7 cellular contexts compared by ENCODE assay signal in genomic region chr11:61787928-61788491, GRCh38. TPM values are rescaled to one million over a fixed set of nuclear protein-coding genes. Genes with fewer than 3 reads are reported as not detected.
A peak's percentile ranks its signal among the peaks of the same experiment; 100 is the strongest.
DNase-seq lines count a peak whose midpoint lies in the region; FAIRE-seq and TF ChIP-seq lines count a peak whose summit lies in the region.

No MANE protein-coding gene starts in this region.

- no peak overlapping the region for H3K9ac ChIP-seq in kidney (ENCODE audit: low read length in 2 of 2)

- POLR2A ChIA-PET in activated CD4-positive, alpha-beta memory T cell treated with anti-CD3 and anti-CD28 coated beads for 36 hours (lab: Charles Lee): interaction anchor here (0.6 to 1.8 kb wide), 3 partner anchors 8 to 354 kb away, joined by 3 to 4 read pairs (median 3); no protein-coding TSS in a partner anchor

- H3K27me3 Mint-ChIP-seq in activated CD4-positive, alpha-beta memory T cell treated with anti-CD3 and anti-CD28 coated beads for 36 hours: no peaks in the 10 kb centered on the region
- no peaks in the 10 kb centered on the region for H3K27me3 Mint-ChIP-seq in activated T-cell treated with anti-CD3 and anti-CD28 coated beads, Interleukin-2, amount 50 U/mL, for 24 hours

- intact Hi-C loops in activated CD4-positive, alpha-beta memory T cell treated with anti-CD3 and anti-CD28 coated beads for 36 hours (cut with micrococcal nuclease): no loop called here
- intact Hi-C loops in kidney (cut with DNase I): no loop called here

- no peak overlapping the region for H3K27ac Mint-ChIP-seq in activated CD4-positive, alpha-beta memory T cell treated with anti-CD3 and anti-CD28 coated beads for 36 hours
- H3K27ac Mint-ChIP-seq in activated T-cell treated with anti-CD3 and anti-CD28 coated beads, Interleukin-2, amount 50 U/mL, for 24 hours: no peak overlapping the region

- CTCF ChIA-PET in activated CD4-positive, alpha-beta memory T cell treated with anti-CD3 and anti-CD28 coated beads for 36 hours (lab: Charles Lee): interaction anchor here (1.1 to 2.5 kb wide), 6 partner anchors 9 to 55 kb away, joined by 3 to 14 read pairs (median 4); no protein-coding TSS in a partner anchor

- H3K4me3 ChIP-seq in kidney (ENCODE audit: low read length in 2 of 2): no peak overlapping the region

- TF ChIP-seq CTCF in kidney (IDR thresholded peaks at IDR 0.05; ENCODE audit: borderline replicate concordance, extremely low read depth, insufficient read depth): peak; percentile 31

- H3K36me3 Mint-ChIP-seq in activated CD4-positive, alpha-beta memory T cell treated with anti-CD3 and anti-CD28 coated beads for 36 hours: peaks cover 41% of the 10 kb centered on the region
- peaks cover 89% of the 10 kb centered on the region for H3K36me3 Mint-ChIP-seq in activated T-cell treated with anti-CD3 and anti-CD28 coated beads, Interleukin-2, amount 50 U/mL, for 24 hours (ENCODE audit: low read depth)

- no peak overlapping the region for H3K27ac ChIP-seq in kidney (ENCODE audit: low read depth in 2 of 2, low read length in 2 of 2)

- no peaks in the 10 kb centered on the region for H3K9me3 Mint-ChIP-seq in activated CD4-positive, alpha-beta memory T cell treated with anti-CD3 and anti-CD28 coated beads for 36 hours
- no peaks in the 10 kb centered on the region for H3K9me3 Mint-ChIP-seq in activated T-cell treated with anti-CD3 and anti-CD28 coated beads, Interleukin-2, amount 50 U/mL, for 24 hours

- DNase-seq in EL (peak; percentile 58), KG1 (lab: John Stamatoyannopoulos, UW) (peak; percentile 25), kidney (peak; percentile 44), NCI-H2029 treated with DMSO at 0.1 percent for 48 hours (lab: John Stamatoyannopoulos, UW) (no peak)
- peak; percentile 23 for DNase-seq in activated CD4-positive, alpha-beta memory T cell treated with anti-CD3 and anti-CD28 coated beads for 36 hours
- no peak for DNase-seq in activated T-cell treated with anti-CD3 and anti-CD28 coated beads, Interleukin-2, amount 50 U/mL, for 24 hours
- DNase-seq in stimulated activated naive CD4-positive, alpha-beta T cell (lab: John Stamatoyannopoulos, UW): no peak

- peaks cover 20 to 40% of the 10 kb centered on the region in 2 donors for H3K36me3 ChIP-seq in kidney (ENCODE audit: control insufficient read depth in 1 of 2, insufficient read depth in 2 of 2, low read length in 2 of 2)

- H3K4me3 Mint-ChIP-seq in activated CD4-positive, alpha-beta memory T cell treated with anti-CD3 and anti-CD28 coated beads for 36 hours: no peak overlapping the region
- H3K4me3 Mint-ChIP-seq in activated T-cell treated with anti-CD3 and anti-CD28 coated beads, Interleukin-2, amount 50 U/mL, for 24 hours: no peak overlapping the region

- no peak for FAIRE-seq in kidney (lab: Jason Lieb, UNC)

- H3K4me1 ChIP-seq in kidney (ENCODE audit: control insufficient read depth in 1 of 2, insufficient read depth in 1 of 2, low read depth in 1 of 2, low read length in 2 of 2): peaks cover under 1 to 5% of the 10 kb centered on the region in 2 donors

- no peaks in the 10 kb centered on the region for H3K9me3 ChIP-seq in kidney (ENCODE audit: control insufficient read depth in 1 of 2, low read length in 2 of 2)

- H3K4me1 Mint-ChIP-seq in activated CD4-positive, alpha-beta memory T cell treated with anti-CD3 and anti-CD28 coated beads for 36 hours (ENCODE audit: low read depth): peaks cover 21% of the 10 kb centered on the region
- peaks cover 28% of the 10 kb centered on the region for H3K4me1 Mint-ChIP-seq in activated T-cell treated with anti-CD3 and anti-CD28 coated beads, Interleukin-2, amount 50 U/mL, for 24 hours (ENCODE audit: low read depth)

RNA-seq across cellular contexts. Expression of gene TMEM258, which starts 4.4 kb away (rescaled TPM):
- total RNA-seq in activated CD4-positive, alpha-beta memory T cell treated with anti-CD3 and anti-CD28 coated beads for 36 hours: 100 to 1,000 TPM; 191 to 192 TPM
- 92.1 TPM for total RNA-seq in kidney
- polyA plus RNA-seq in kidney (ENCODE audit: insufficient read depth, low read depth, low replicate concordance): 228 TPM

RNA-seq across cellular contexts. Expression of gene FEN1, which starts 4.7 kb away (rescaled TPM):
- 100 to 1,000 TPM; 108 to 111 TPM for total RNA-seq in activated CD4-positive, alpha-beta memory T cell treated with anti-CD3 and anti-CD28 coated beads for 36 hours
- 8.8 TPM for total RNA-seq in kidney
- 8.5 TPM for polyA plus RNA-seq in kidney (ENCODE audit: insufficient read depth, low read depth, low replicate concordance)

RNA-seq across cellular contexts. Expression of gene FADS1, which starts 28.8 kb away (rescaled TPM):
- 10 to 100 TPM; 24.9 to 26.5 TPM for total RNA-seq in activated CD4-positive, alpha-beta memory T cell treated with anti-CD3 and anti-CD28 coated beads for 36 hours
- total RNA-seq in kidney: 19.5 TPM
- 6.7 TPM for polyA plus RNA-seq in kidney (ENCODE audit: insufficient read depth, low read depth, low replicate concordance)

RNA-seq across cellular contexts. Expression of gene MYRF, which starts 35.6 kb away (rescaled TPM):
- total RNA-seq in activated CD4-positive, alpha-beta memory T cell treated with anti-CD3 and anti-CD28 coated beads for 36 hours: 1 to 10 TPM; 1.2 to 1.4 TPM
- 36.3 TPM for total RNA-seq in kidney
- 6.0 TPM for polyA plus RNA-seq in kidney (ENCODE audit: insufficient read depth, low read depth, low replicate concordance)

RNA-seq across cellular contexts. Expression of gene FADS2, which starts 40.1 kb away (rescaled TPM):
- total RNA-seq in activated CD4-positive, alpha-beta memory T cell treated with anti-CD3 and anti-CD28 coated beads for 36 hours: 10 to 100 TPM; 58.2 to 60.8 TPM
- total RNA-seq in kidney: 49.2 TPM
- 9.8 TPM for polyA plus RNA-seq in kidney (ENCODE audit: insufficient read depth, low read depth, low replicate concordance)

Comparison
In these comparisons a context has a peak if more than half of its experiments do, and no peak if none do; other contexts are left out.
1. DNase-seq: peak in EL (single experiment), KG1 (single experiment), activated CD4-positive, alpha-beta memory T cell treated with anti-CD3 and anti-CD28 coated beads for 36 hours (single experiment) and kidney (single experiment); none in NCI-H2029 treated with DMSO at 0.1 percent for 48 hours (single experiment), activated T-cell treated with anti-CD3 and anti-CD28 coated beads, Interleukin-2, amount 50 U/mL, for 24 hours (single experiment) and stimulated activated naive CD4-positive, alpha-beta T cell (0 of 6).
2. RNA of gene FEN1, which starts 4.7 kb away (total RNA-seq): 108 to 111 TPM in activated CD4-positive, alpha-beta memory T cell treated with anti-CD3 and anti-CD28 coated beads for 36 hours; 8.8 TPM in kidney (single experiment); every median in the first group is over 10 times any median in the second.